In the genomic region with DNA sequence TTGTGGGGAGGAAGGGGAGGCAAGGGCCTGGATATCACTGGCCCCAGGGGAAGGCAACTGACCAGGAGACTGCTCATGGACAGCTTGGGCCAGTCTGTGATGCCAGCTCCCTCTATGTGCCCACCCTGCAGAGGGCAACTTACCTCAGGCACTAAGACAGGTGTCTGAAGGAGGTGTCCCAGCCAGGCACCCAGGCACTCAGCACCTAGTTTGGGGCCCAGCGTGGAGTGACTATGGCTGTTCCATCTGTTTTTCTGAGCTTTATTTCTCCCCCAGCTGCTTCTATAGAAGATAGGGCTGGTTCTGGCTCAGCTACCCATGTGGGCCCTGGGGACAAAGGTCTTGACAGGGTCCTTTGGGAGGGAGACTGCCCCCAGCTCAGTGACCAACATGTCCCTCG, we compare ENCODE assay signal across 15 cellular contexts.
"Had no signal": no experiment of that assay in that cellular context is flagged by ENCODE, and none has a peak within 500 bp of the region (broad histone marks: within the 10 kb centered on the region; RNA-seq: fewer than 3 reads in every experiment).

No MANE protein-coding gene starts in this region.

- H3K9me3 ChIP-seq: SK-N-SH had no signal

- DNase-seq: KBM-7, MV-4-11, NCI-H1048, NCI-H1694, NCI-H187 treated with DMSO at 0.1 percent for 48 hours, NCI-H2029 treated with DMSO at 0.1 percent for 48 hours, NCI-H2171 treated with DMSO at 0.1 percent for 48 hours, NCI-H345, NCI-H446 treated with DMSO at 0.1 percent for 48 hours, NCI-H510A treated with DMSO at 0.1 percent for 48 hours, NCI-H526, NCI-H82, RPMI8226, SHP77, SK-N-SH had no signal

- H3K9ac ChIP-seq: SK-N-SH had no signal

- H3K4me2 ChIP-seq: SK-N-SH had no signal
